ENCODE assay signal across 2 cellular contexts in genomic region chr1:15353839-15354579, GRCh38.
A peak's percentile ranks its signal among the peaks of the same experiment; 100 is the strongest.
TF ChIP-seq lines count a peak whose summit lies in the region.

No MANE protein-coding gene starts in this region.

TF ChIP-seq in IMR-90, 13 proteins besides CTCF, POLR2A, EP300 and RAD21:
- TF ChIP-seq RFX5 (IDR thresholded peaks at IDR 0.05; ENCODE audit: low read depth, low read length) (no peak), FOS (IDR thresholded peaks at IDR 0.05; ENCODE audit: low read depth, low read length) (no peak), MXI1 (IDR thresholded peaks at IDR 0.05; ENCODE audit: borderline replicate concordance, low read depth, low read length) (no peak), MAZ (IDR thresholded peaks at IDR 0.05; ENCODE audit: borderline replicate concordance, low read depth, low read length) (no peak), NFE2L2 (IDR thresholded peaks at IDR 0.05; ENCODE audit: low read depth, low read length) (no peak), CHD1 (IDR thresholded peaks at IDR 0.05; ENCODE audit: low read depth, low read length) (no peak), CEBPB (IDR thresholded peaks at IDR 0.05; ENCODE audit: low read depth, low read length) (no peak), RCOR1 (IDR thresholded peaks at IDR 0.05; ENCODE audit: insufficient replicate concordance, low read length) (no peak), MAFK (IDR thresholded peaks at IDR 0.05; ENCODE audit: low read depth, low read length) (no peak), SMC3 (IDR thresholded peaks at IDR 0.05; ENCODE audit: low read depth, low read length) (no peak), BHLHE40 (IDR thresholded peaks at IDR 0.05; ENCODE audit: low read depth, low read length) (no peak)
- TF ChIP-seq, protein P1, sequence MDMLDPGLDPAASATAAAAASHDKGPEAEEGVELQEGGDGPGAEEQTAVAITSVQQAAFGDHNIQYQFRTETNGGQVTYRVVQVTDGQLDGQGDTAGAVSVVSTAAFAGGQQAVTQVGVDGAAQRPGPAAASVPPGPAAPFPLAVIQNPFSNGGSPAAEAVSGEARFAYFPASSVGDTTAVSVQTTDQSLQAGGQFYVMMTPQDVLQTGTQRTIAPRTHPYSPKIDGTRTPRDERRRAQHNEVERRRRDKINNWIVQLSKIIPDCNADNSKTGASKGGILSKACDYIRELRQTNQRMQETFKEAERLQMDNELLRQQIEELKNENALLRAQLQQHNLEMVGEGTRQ (IDR thresholded peaks at IDR 0.05; ENCODE audit: low read depth, low read length), result no peak
- TF ChIP-seq, protein P2, sequence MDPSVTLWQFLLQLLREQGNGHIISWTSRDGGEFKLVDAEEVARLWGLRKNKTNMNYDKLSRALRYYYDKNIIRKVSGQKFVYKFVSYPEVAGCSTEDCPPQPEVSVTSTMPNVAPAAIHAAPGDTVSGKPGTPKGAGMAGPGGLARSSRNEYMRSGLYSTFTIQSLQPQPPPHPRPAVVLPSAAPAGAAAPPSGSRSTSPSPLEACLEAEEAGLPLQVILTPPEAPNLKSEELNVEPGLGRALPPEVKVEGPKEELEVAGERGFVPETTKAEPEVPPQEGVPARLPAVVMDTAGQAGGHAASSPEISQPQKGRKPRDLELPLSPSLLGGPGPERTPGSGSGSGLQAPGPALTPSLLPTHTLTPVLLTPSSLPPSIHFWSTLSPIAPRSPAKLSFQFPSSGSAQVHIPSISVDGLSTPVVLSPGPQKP (IDR thresholded peaks at IDR 0.05; ENCODE audit: borderline replicate concordance, low read depth, low read length), result no peak

TF ChIP-seq in HepG2, 621 proteins besides CTCF, POLR2A, EP300 and RAD21:
- no peak for TF ChIP-seq ZNF205 (CRISPR knock-in tag; IDR thresholded peaks at IDR 0.05)
- TF ChIP-seq, protein P3, sequence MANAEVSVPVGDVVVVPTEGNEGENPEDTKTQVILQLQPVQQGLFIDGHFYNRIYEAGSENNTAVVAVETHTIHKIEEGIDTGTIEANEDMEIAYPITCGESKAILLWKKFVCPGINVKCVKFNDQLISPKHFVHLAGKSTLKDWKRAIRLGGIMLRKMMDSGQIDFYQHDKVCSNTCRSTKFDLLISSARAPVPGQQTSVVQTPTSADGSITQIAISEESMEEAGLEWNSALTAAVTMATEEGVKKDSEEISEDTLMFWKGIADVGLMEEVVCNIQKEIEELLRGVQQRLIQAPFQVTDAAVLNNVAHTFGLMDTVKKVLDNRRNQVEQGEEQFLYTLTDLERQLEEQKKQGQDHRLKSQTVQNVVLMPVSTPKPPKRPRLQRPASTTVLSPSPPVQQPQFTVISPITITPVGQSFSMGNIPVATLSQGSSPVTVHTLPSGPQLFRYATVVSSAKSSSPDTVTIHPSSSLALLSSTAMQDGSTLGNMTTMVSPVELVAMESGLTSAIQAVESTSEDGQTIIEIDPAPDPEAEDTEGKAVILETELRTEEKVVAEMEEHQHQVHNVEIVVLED (CRISPR knock-in tag; IDR thresholded peaks at IDR 0.05; ENCODE audit: borderline replicate concordance), result peak; percentile 25; the same call in 1 of the 2 replicates
- peak; percentile 84 for TF ChIP-seq ZNF652 (CRISPR knock-in tag; IDR thresholded peaks at IDR 0.05; ENCODE audit: borderline replicate concordance, low read depth)
- TF ChIP-seq, protein P4, sequence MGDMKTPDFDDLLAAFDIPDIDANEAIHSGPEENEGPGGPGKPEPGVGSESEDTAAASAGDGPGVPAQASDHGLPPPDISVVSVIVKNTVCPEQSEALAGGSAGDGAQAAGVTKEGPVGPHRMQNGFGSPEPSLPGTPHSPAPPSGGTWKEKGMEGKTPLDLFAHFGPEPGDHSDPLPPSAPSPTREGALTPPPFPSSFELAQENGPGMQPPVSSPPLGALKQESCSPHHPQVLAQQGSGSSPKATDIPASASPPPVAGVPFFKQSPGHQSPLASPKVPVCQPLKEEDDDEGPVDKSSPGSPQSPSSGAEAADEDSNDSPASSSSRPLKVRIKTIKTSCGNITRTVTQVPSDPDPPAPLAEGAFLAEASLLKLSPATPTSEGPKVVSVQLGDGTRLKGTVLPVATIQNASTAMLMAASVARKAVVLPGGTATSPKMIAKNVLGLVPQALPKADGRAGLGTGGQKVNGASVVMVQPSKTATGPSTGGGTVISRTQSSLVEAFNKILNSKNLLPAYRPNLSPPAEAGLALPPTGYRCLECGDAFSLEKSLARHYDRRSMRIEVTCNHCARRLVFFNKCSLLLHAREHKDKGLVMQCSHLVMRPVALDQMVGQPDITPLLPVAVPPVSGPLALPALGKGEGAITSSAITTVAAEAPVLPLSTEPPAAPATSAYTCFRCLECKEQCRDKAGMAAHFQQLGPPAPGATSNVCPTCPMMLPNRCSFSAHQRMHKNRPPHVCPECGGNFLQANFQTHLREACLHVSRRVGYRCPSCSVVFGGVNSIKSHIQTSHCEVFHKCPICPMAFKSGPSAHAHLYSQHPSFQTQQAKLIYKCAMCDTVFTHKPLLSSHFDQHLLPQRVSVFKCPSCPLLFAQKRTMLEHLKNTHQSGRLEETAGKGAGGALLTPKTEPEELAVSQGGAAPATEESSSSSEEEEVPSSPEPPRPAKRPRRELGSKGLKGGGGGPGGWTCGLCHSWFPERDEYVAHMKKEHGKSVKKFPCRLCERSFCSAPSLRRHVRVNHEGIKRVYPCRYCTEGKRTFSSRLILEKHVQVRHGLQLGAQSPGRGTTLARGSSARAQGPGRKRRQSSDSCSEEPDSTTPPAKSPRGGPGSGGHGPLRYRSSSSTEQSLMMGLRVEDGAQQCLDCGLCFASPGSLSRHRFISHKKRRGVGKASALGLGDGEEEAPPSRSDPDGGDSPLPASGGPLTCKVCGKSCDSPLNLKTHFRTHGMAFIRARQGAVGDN (CRISPR knock-in tag; IDR thresholded peaks at IDR 0.05), result peak; percentile 66
- TF ChIP-seq, protein P5, sequence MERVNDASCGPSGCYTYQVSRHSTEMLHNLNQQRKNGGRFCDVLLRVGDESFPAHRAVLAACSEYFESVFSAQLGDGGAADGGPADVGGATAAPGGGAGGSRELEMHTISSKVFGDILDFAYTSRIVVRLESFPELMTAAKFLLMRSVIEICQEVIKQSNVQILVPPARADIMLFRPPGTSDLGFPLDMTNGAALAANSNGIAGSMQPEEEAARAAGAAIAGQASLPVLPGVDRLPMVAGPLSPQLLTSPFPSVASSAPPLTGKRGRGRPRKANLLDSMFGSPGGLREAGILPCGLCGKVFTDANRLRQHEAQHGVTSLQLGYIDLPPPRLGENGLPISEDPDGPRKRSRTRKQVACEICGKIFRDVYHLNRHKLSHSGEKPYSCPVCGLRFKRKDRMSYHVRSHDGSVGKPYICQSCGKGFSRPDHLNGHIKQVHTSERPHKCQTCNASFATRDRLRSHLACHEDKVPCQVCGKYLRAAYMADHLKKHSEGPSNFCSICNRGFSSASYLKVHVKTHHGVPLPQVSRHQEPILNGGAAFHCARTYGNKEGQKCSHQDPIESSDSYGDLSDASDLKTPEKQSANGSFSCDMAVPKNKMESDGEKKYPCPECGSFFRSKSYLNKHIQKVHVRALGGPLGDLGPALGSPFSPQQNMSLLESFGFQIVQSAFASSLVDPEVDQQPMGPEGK (CRISPR knock-in tag; IDR thresholded peaks at IDR 0.05), result peak; percentile 30; the same call in 1 of the 2 replicates
- TF ChIP-seq CEBPB (IDR thresholded peaks at IDR 0.05; ENCODE audit: borderline replicate concordance, low read depth, low read length), result no peak
- peak; percentile 4; the same call in 1 of the 2 replicates for TF ChIP-seq STAG1 (CRISPR knock-in tag; IDR thresholded peaks at IDR 0.05)
- TF ChIP-seq, protein P6, sequence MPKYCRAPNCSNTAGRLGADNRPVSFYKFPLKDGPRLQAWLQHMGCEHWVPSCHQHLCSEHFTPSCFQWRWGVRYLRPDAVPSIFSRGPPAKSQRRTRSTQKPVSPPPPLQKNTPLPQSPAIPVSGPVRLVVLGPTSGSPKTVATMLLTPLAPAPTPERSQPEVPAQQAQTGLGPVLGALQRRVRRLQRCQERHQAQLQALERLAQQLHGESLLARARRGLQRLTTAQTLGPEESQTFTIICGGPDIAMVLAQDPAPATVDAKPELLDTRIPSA (CRISPR knock-in tag; IDR thresholded peaks at IDR 0.05; ENCODE audit: borderline replicate concordance), result no peak
- no peak for TF ChIP-seq ZNF746 (CRISPR knock-in tag; IDR thresholded peaks at IDR 0.05)
- TF ChIP-seq TRIM22 (IDR thresholded peaks at IDR 0.05), result no peak
- no peak for TF ChIP-seq THYN1 (CRISPR knock-in tag; IDR thresholded peaks at IDR 0.05; ENCODE audit: borderline replicate concordance, low read depth)
- 0 out of 2 replicates have a peak, but pooled peaks have one; percentile 22 for TF ChIP-seq ZBTB26 (CRISPR knock-in tag; IDR thresholded peaks at IDR 0.05; ENCODE audit: borderline replicate concordance)
- TF ChIP-seq ZNF547 (CRISPR knock-in tag; IDR thresholded peaks at IDR 0.05), result no peak
- no peak for TF ChIP-seq ZBTB49 (CRISPR knock-in tag; IDR thresholded peaks at IDR 0.05; ENCODE audit: borderline replicate concordance)
